ENCODE assay signal across 15 cellular contexts in genomic region chr17:79932907-79933306, GRCh38.
"Had no signal": no experiment of that assay in that cellular context is flagged by ENCODE, and none has a peak within 500 bp of the region (broad histone marks: within the 10 kb centered on the region; RNA-seq: fewer than 3 reads in every experiment).

No MANE protein-coding gene starts in this region.

- H3K27ac ChIP-seq: esophagus muscularis mucosa, pancreas, thyroid gland, uterus had no signal

- ATAC-seq: activated T-cell treated with anti-CD3 and anti-CD28 coated beads, Interleukin-2, amount 50 U/mL, for 4 hours; T-helper 17 cell had no signal

- H3K36me3 Mint-ChIP-seq: activated naive CD8-positive, alpha-beta T cell treated with anti-CD3 and anti-CD28 coated beads, Interleukin-2, amount 10 ng/mL, durations not matched to agents 7 days and 5 days had no signal

- DNase-seq: activated CD4-positive, alpha-beta T cell treated with anti-CD3 and anti-CD28 coated beads, Interleukin-2, amount 50 U/mL, for 1 hour; activated effector memory CD4-positive, alpha-beta T cell treated with anti-CD3 and anti-CD28 coated beads, Interleukin-2, amount 50 U/mL, for 16 hours; activated naive CD8-positive, alpha-beta T cell treated with anti-CD3 and anti-CD28 coated beads, Interleukin-2, amount 10 ng/mL, durations not matched to agents 7 days and 5 days; activated T-cell treated with anti-CD3 and anti-CD28 coated beads, Interleukin-2, amount 50 U/mL, for 4 hours; aorta; glutamatergic neuron; left cardiac atrium; mammary epithelial cell; nephron progenitor cell; pancreas; stimulated activated CD4-positive, alpha-beta T cell treated with anti-CD3 and anti-CD28 coated beads, Interleukin-4, amount 100 ng/mL, for 24 hours; T-helper 17 cell; thyroid gland; uterus had no signal

- H3K9me3 ChIP-seq: esophagus muscularis mucosa, pancreas, thyroid gland, uterus had no signal

- H3K4me3 Mint-ChIP-seq: activated naive CD8-positive, alpha-beta T cell treated with anti-CD3 and anti-CD28 coated beads, Interleukin-2, amount 10 ng/mL, durations not matched to agents 7 days and 5 days; activated T-cell treated with anti-CD3 and anti-CD28 coated beads, Interleukin-2, amount 50 U/mL, for 4 hours; T-helper 17 cell had no signal

- H3K36me3 ChIP-seq: esophagus muscularis mucosa, pancreas, thyroid gland, uterus had no signal

- H3K27ac Mint-ChIP-seq: activated naive CD8-positive, alpha-beta T cell treated with anti-CD3 and anti-CD28 coated beads, Interleukin-2, amount 10 ng/mL, durations not matched to agents 7 days and 5 days; nephron progenitor cell had no signal

- H3K9me3 Mint-ChIP-seq: activated naive CD8-positive, alpha-beta T cell treated with anti-CD3 and anti-CD28 coated beads, Interleukin-2, amount 10 ng/mL, durations not matched to agents 7 days and 5 days; activated T-cell treated with anti-CD3 and anti-CD28 coated beads, Interleukin-2, amount 50 U/mL, for 4 hours; nephron progenitor cell had no signal

- H3K4me3 ChIP-seq: esophagus muscularis mucosa, pancreas, thyroid gland, uterus had no signal
